Comparison of ENCODE assay signal across 16 cellular contexts in genomic region chr17:58390884-58391283, GRCh38.
"Had no signal": no experiment of that assay in that cellular context is flagged by ENCODE, and none has a peak within 500 bp of the region (broad histone marks: within the 10 kb centered on the region; RNA-seq: fewer than 3 reads in every experiment).

No MANE protein-coding gene starts in this region.

- H3K36me3 Mint-ChIP-seq: activated naive CD4-positive, alpha-beta T cell treated with anti-CD3 and anti-CD28 coated beads, Interleukin-2, amount 10 ng/mL, durations not matched to agents 7 days and 5 days; natural killer cell treated with Interleukin-12 subunit alpha and Interleukin-12 subunit beta and Interleukin-15 and Interleukin-18, amount 100 ng/mL, for 72 hours had no signal

- H3K27me3 Mint-ChIP-seq: activated CD4-positive, alpha-beta T cell treated with anti-CD3 and anti-CD28 coated beads, Interleukin-2, amount 10 ng/mL, durations not matched to agents 7 days and 5 days; natural killer cell treated with Interleukin-12 subunit alpha and Interleukin-12 subunit beta and Interleukin-15 and Interleukin-18, amount 100 ng/mL, for 72 hours had no signal

- H3K9me3 Mint-ChIP-seq: activated CD4-positive, alpha-beta T cell treated with anti-CD3 and anti-CD28 coated beads, Interleukin-2, amount 10 ng/mL, durations not matched to agents 7 days and 5 days; activated naive CD4-positive, alpha-beta T cell treated with anti-CD3 and anti-CD28 coated beads, Interleukin-2, amount 10 ng/mL, durations not matched to agents 7 days and 5 days; activated T-helper 2 cell treated with anti-CD3 and anti-CD28 coated beads, Interferon-gamma antibody, Interleukin-2, Interleukin-4, amounts not matched to agents 10 μg/mL and 5 μg/mL and 100 μg/mL, durations not matched to agents 14 hours and 24 hours and 36 hours; natural killer cell treated with Interleukin-12 subunit alpha and Interleukin-12 subunit beta and Interleukin-15 and Interleukin-18, amount 100 ng/mL, for 72 hours; T-helper 1 cell treated with Interleukin-12 subunit alpha and Interleukin-12 subunit beta and Interleukin-4 antibody, amounts not matched to agents 30 μg/mL and 1 μg/mL, for 36 hours had no signal

- H3K36me3 ChIP-seq: gastroesophageal sphincter, sigmoid colon, suprapubic skin had no signal

- H3K4me1 Mint-ChIP-seq: activated naive CD4-positive, alpha-beta T cell treated with anti-CD3 and anti-CD28 coated beads, Interleukin-2, amount 10 ng/mL, durations not matched to agents 7 days and 5 days had no signal

- DNase-seq: activated CD4-positive, alpha-beta T cell treated with anti-CD3 and anti-CD28 coated beads, Interleukin-2, amount 10 ng/mL, durations not matched to agents 7 days and 5 days; activated CD4-positive, CD25-positive, alpha-beta regulatory T cell; activated naive CD4-positive, alpha-beta T cell treated with anti-CD3 and anti-CD28 coated beads, Interleukin-2, amount 10 ng/mL, durations not matched to agents 7 days and 5 days; activated T-cell treated with anti-CD3 and anti-CD28 coated beads for 4 hours; effector memory CD4-positive, alpha-beta T cell; occipital lobe; sigmoid colon; stimulated activated CD4-positive, alpha-beta T cell treated with anti-CD3 and anti-CD28 coated beads, Interleukin-12 subunit alpha, Interleukin-12 subunit beta, amount 100 ng/mL, for 4 hours; stimulated activated naive CD4-positive, alpha-beta T cell had no signal

- ATAC-seq: gastroesophageal sphincter; natural killer cell treated with Interleukin-12 subunit alpha and Interleukin-12 subunit beta and Interleukin-15 and Interleukin-18, amount 100 ng/mL, for 72 hours had no signal

- H3K4me1 ChIP-seq: gastroesophageal sphincter, sigmoid colon had no signal

- H3K27me3 ChIP-seq: suprapubic skin had no signal

- H3K27ac ChIP-seq: gastroesophageal sphincter, sigmoid colon, suprapubic skin had no signal

- H3K4me3 ChIP-seq: gastroesophageal sphincter, lung, mucosa of descending colon, sigmoid colon, suprapubic skin had no signal

- H3K9me3 ChIP-seq: gastroesophageal sphincter, mucosa of descending colon, sigmoid colon, suprapubic skin had no signal

- H3K27ac Mint-ChIP-seq: activated CD4-positive, alpha-beta T cell treated with anti-CD3 and anti-CD28 coated beads, Interleukin-2, amount 10 ng/mL, durations not matched to agents 7 days and 5 days; activated naive CD4-positive, alpha-beta T cell treated with anti-CD3 and anti-CD28 coated beads, Interleukin-2, amount 10 ng/mL, durations not matched to agents 7 days and 5 days; activated T-helper 2 cell treated with anti-CD3 and anti-CD28 coated beads, Interferon-gamma antibody, Interleukin-2, Interleukin-4, amounts not matched to agents 10 μg/mL and 5 μg/mL and 100 μg/mL, durations not matched to agents 14 hours and 24 hours and 36 hours; natural killer cell treated with Interleukin-12 subunit alpha and Interleukin-12 subunit beta and Interleukin-15 and Interleukin-18, amount 100 ng/mL, for 72 hours; T-helper 1 cell treated with Interleukin-12 subunit alpha and Interleukin-12 subunit beta and Interleukin-4 antibody, amounts not matched to agents 30 μg/mL and 1 μg/mL, for 36 hours had no signal

- H3K4me3 Mint-ChIP-seq: activated CD4-positive, alpha-beta T cell treated with anti-CD3 and anti-CD28 coated beads, Interleukin-2, amount 10 ng/mL, durations not matched to agents 7 days and 5 days; activated naive CD4-positive, alpha-beta T cell treated with anti-CD3 and anti-CD28 coated beads, Interleukin-2, amount 10 ng/mL, durations not matched to agents 7 days and 5 days; natural killer cell treated with Interleukin-12 subunit alpha and Interleukin-12 subunit beta and Interleukin-15 and Interleukin-18, amount 100 ng/mL, for 72 hours; T-helper 1 cell treated with Interleukin-12 subunit alpha and Interleukin-12 subunit beta and Interleukin-4 antibody, amounts not matched to agents 30 μg/mL and 1 μg/mL, for 36 hours had no signal
